Comparison of ENCODE assay signal across 10 cellular contexts in the genomic region with DNA sequence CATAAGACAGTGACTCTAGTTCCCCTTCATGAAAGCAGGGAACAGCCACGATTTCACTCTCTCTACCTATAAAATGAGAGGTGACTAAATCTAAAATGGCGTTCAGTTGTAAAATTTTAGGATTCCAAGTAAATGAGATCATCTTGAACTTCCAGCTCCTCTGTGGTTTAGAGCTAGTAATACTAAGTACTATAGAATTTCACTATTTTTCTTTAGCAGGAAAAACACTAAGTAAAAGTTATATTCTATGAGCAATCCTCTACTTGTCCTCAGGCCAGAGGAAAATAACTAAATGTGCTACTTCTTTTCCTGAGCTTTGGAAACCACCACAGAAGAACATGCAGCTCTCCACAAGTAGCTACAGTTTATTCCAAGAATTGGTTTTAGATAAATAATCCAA. TPM values are rescaled to one million over a fixed set of nuclear protein-coding genes. Genes with fewer than 3 reads are reported as not detected.
DNase-seq lines count a peak whose midpoint lies in the region; ATAC-seq and TF ChIP-seq lines count a peak whose summit lies in the region.
"Had no signal": no experiment of that assay in that cellular context is flagged by ENCODE, and none has a peak within 500 bp of the region (broad histone marks: within the 10 kb centered on the region; RNA-seq: fewer than 3 reads in every experiment).

No MANE protein-coding gene starts in this region.

- CTCF ChIA-PET in PC-9 (lab: Charles Lee) = interaction anchor here (0.6 to 2.0 kb wide), 7 partner anchors 85 to 444 kb away, joined by 3 to 10 read pairs (median 4); a partner anchor contains a TSS

- H3K4me1 ChIP-seq in PC-9 (replicated peaks; ENCODE audit: insufficient read depth) (peaks cover 21% of the 10 kb centered on the region), prostate gland (replicated peaks) (no peaks in the 10 kb centered on the region), Karpas-422 (ENCODE audit: low read length) (peaks cover 15% of the 10 kb centered on the region)

- H3K27ac ChIP-seq in PC-9 (peak overlapping the region; percentile 60), prostate gland (peak overlapping the region; percentile 27 to 28), Karpas-422 (ENCODE audit: low read length) (no peak overlapping the region)

- peak overlapping the region; percentile 68; the same call in 1 of the 2 replicates for H2AFZ ChIP-seq in PC-9
- no peak overlapping the region for H2AFZ ChIP-seq in Karpas-422 (ENCODE audit: low read length)

- POLR2A ChIA-PET in PC-9 (lab: Charles Lee; ENCODE audit: unreplicated experiment) = interaction anchor here (0.5 to 0.6 kb wide), 2 partner anchors 108 to 110 kb away, joined by 9 to 20 read pairs; no protein-coding TSS in a partner anchor

- no peak for TF ChIP-seq POLR2A in prostate gland (IDR thresholded peaks at IDR 0.05)
- no peak for TF ChIP-seq POLR2A in erythroblast (IDR thresholded peaks at IDR 0.05; ENCODE audit: low read length)

- H3K36me3 ChIP-seq in PC-9 (ENCODE audit: low read depth) = no peaks in the 10 kb centered on the region
- H3K36me3 ChIP-seq in prostate gland = no peaks in the 10 kb centered on the region
- peaks cover 26% of the 10 kb centered on the region for H3K36me3 ChIP-seq in Karpas-422 (ENCODE audit: insufficient read depth, low read length)

- no peak overlapping the region for H3K9ac ChIP-seq in Karpas-422 (ENCODE audit: low read length)

- H3K4me3 ChIP-seq in PC-9 = no peak overlapping the region; the same call in 1 of the 2 replicates
- no peak overlapping the region for H3K4me3 ChIP-seq in epithelial cell of esophagus (ENCODE audit: low read length)
- H3K4me3 ChIP-seq in prostate gland = no peak overlapping the region
- no peak overlapping the region for H3K4me3 ChIP-seq in Karpas-422 (ENCODE audit: low read length)

- TF ChIP-seq CTCF in PC-9 (conservative IDR thresholded peaks at IDR 0.05) = no peak
- TF ChIP-seq CTCF in epithelial cell of esophagus (IDR thresholded peaks at IDR 0.05; ENCODE audit: insufficient read depth, low read depth, low read length, missing control alignments) = no peak
- no peak for TF ChIP-seq CTCF in prostate gland (IDR thresholded peaks at IDR 0.05)

- H3K79me2 ChIP-seq in PC-9 (ENCODE audit: low read depth) = no peaks in the 10 kb centered on the region
- 0 out of 2 replicates have a peak, but pooled peaks cover 5% of the 10 kb centered on the region for H3K79me2 ChIP-seq in Karpas-422 (ENCODE audit: low read length)

- H3K9me3 ChIP-seq in PC-9 (ENCODE audit: insufficient read depth, low read depth) (no peaks in the 10 kb centered on the region), prostate gland (no peaks in the 10 kb centered on the region), Karpas-422 (ENCODE audit: low read length) (no peaks in the 10 kb centered on the region)

- peak; percentile 70 for DNase-seq in AG20443 (ENCODE audit: low spot score)
- DNase-seq in PC-9 = peak in 1 of 2 experiments; percentile 85
- peak; percentile 80 for DNase-seq in epithelial cell of esophagus (ENCODE audit: low read depth)
- no peak for DNase-seq in prostate gland (ENCODE audit: low spot score)
- DNase-seq in erythroblast (lab: John Stamatoyannopoulos, UW) = no peak
- no peak for DNase-seq in SK-N-DZ (ENCODE audit: low spot score)
- no peak for DNase-seq in Karpas-422
- DNase-seq: NCI-H524, posterior cingulate gyrus had no signal

- WGBS in prostate gland = 28% methylated on average over 2 of the region's 2 CpGs

- H3K9me2 ChIP-seq in PC-9 (ENCODE audit: insufficient read depth) (no peaks in the 10 kb centered on the region), Karpas-422 (replicated peaks; ENCODE audit: insufficient read depth, low read length) (no peaks in the 10 kb centered on the region)

- peak overlapping the region; percentile 61 for H3K4me2 ChIP-seq in PC-9
- H3K4me2 ChIP-seq in Karpas-422 (ENCODE audit: low read depth, low read length, poor library complexity, severe bottlenecking) = no peak overlapping the region

- ATAC-seq in GM19455 (IDR thresholded peaks at IDR 0.05; ENCODE audit: unreplicated experiment) = no peak

- no peaks in the 10 kb centered on the region for H4K20me1 ChIP-seq in PC-9 (ENCODE audit: insufficient read depth)
- no peaks in the 10 kb centered on the region for H4K20me1 ChIP-seq in Karpas-422 (ENCODE audit: insufficient read depth, low read depth, low read length)

- intact Hi-C loops in PC-9 (cut with micrococcal nuclease; ENCODE audit: unreplicated experiment) = loop anchor here (5.0 to 10.0 kb wide), 4 partner anchors 87 to 911 kb away; a partner anchor contains a TSS
- intact Hi-C loops in prostate gland (cut with DNase I) = loop anchor here (5.0 to 10.0 kb wide), 7 partner anchors 87 to 913 kb away; a partner anchor contains a TSS

- H3K27me3 ChIP-seq in PC-9 (ENCODE audit: insufficient read depth, low read depth) = no peaks in the 10 kb centered on the region
- no peaks in the 10 kb centered on the region for H3K27me3 ChIP-seq in prostate gland (replicated peaks; ENCODE audit: insufficient read depth)
- H3K27me3 ChIP-seq in Karpas-422 (ENCODE audit: low read length) = no peaks in the 10 kb centered on the region

- BruUV-seq in PC-9 (replicated peaks; lab: Mats Ljungman, UMichigan) = no TSS peak

- peaks cover 12% of the 10 kb centered on the region; the same call in 1 of the 2 replicates for H3F3A ChIP-seq in PC-9 (ENCODE audit: insufficient read depth, low read depth)

RNA-seq across cellular contexts. Expression of a gene that starts 55.6 kb away (rescaled TPM):
- total RNA-seq in PC-9 (2021) (34.3 and 36.5 TPM in 2 replicates), prostate gland (10 to 100 TPM; 14.3 to 20.5 TPM)
- 11.7 and 22.0 TPM in 2 replicates for polyA plus RNA-seq in SK-N-DZ (2014; cell fraction: cytosol; rRNA removed)
- polyA plus RNA-seq in SK-N-DZ (2014; cell fraction: nucleus; rRNA removed) = 17.3 and 21.4 TPM in 2 replicates
- total RNA-seq in Karpas-422 (2014; rRNA removed; shearing (Covaris generic); ENCODE audit: low replicate concordance) = 59.4 and 85.6 TPM in 2 replicates

Comparison
In these comparisons a context has a peak if more than half of its experiments do, and no peak if none do; other contexts are left out.
1. DNase-seq: peak in AG20443 (single experiment) and epithelial cell of esophagus (single experiment); none in prostate gland (single experiment), erythroblast (0 of 2), SK-N-DZ (single experiment) and Karpas-422 (single experiment).